In the genomic region with DNA sequence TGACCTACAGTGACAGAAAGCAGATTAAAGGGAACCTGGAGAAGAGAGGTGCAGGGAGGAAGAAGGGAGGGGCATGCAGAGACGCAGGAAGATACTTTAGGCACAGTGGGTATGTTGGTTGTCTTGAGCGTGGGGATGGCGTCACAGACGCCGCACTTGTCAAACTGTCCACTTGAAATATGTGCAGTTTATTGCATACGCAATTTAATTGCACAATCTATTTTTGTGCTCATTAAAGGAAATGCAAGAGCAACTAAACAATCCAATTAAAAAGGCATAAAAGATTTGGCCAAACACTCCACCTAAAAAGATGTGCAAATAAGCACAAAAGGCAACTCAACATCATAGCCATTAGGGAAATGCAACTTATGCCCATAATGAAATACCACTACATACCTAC, we compare ENCODE assay signal across 2 cellular contexts.
TF ChIP-seq lines count a peak whose summit lies in the region.

No MANE protein-coding gene starts in this region.

TF ChIP-seq in IMR-90, 13 proteins besides CTCF, POLR2A, EP300 and RAD21:
- TF ChIP-seq RFX5 (IDR thresholded peaks at IDR 0.05; ENCODE audit: low read depth, low read length) = no peak
- peak; percentile 22; the same call in 1 of the 2 replicates for TF ChIP-seq CEBPB (IDR thresholded peaks at IDR 0.05; ENCODE audit: low read depth, low read length)

TF ChIP-seq in K562, 482 proteins besides CTCF, POLR2A, EP300 and RAD21:
- no peak for TF ChIP-seq ILK (tag; IDR thresholded peaks at IDR 0.05; ENCODE audit: borderline replicate concordance, low read depth)
- TF ChIP-seq ZNF232 (CRISPR knock-in tag; IDR thresholded peaks at IDR 0.05) = no peak
- TF ChIP-seq CEBPB (tag; IDR thresholded peaks at IDR 0.05) = peak; percentile 88
- TF ChIP-seq ZFP30 (CRISPR knock-in tag; IDR thresholded peaks at IDR 0.05; ENCODE audit: borderline replicate concordance) = no peak
- peak; percentile 47; the same call in 1 of the 2 replicates for TF ChIP-seq CEBPG (CRISPR knock-in tag; IDR thresholded peaks at IDR 0.05)
- TF ChIP-seq CEBPG (tag; conservative IDR thresholded peaks at IDR 0.05 in 1 of 2, IDR thresholded peaks at IDR 0.05 in 1 of 2) = peak; percentile 71 to 75; a peak in 3 of 4 replicates
- TF ChIP-seq POLR3G (IDR thresholded peaks at IDR 0.05; ENCODE audit: extremely low read depth, insufficient read length, insufficient replicate concordance) = no peak
- TF ChIP-seq ZNF398 (CRISPR knock-in tag; IDR thresholded peaks at IDR 0.05) = 0 out of 2 replicates have a peak, but pooled peaks have one; percentile 5
- 0 out of 2 replicates have a peak, but pooled peaks have one; percentile 59 for TF ChIP-seq TSC22D4 (tag; IDR thresholded peaks at IDR 0.05)
